In genomic region chr3:68972358-68972979, GRCh38 we compare ENCODE assay signal across 7 cellular contexts. TPM values are rescaled to one million over a fixed set of nuclear protein-coding genes. Genes with fewer than 3 reads are reported as not detected.
A peak's percentile ranks its signal among the peaks of the same experiment; 100 is the strongest.
DNase-seq lines count a peak whose midpoint lies in the region; ATAC-seq and TF ChIP-seq lines count a peak whose summit lies in the region.

No MANE protein-coding gene starts in this region.

- H2AK5ac ChIP-seq in mesendoderm (ENCODE audit: low read length), result no peak overlapping the region

- H3K4me1 Mint-ChIP-seq in GM23338, result peaks cover 12% of the 10 kb centered on the region

- no peak overlapping the region for H2BK15ac ChIP-seq in mesendoderm (replicated peaks; ENCODE audit: low read depth)

- H3K36me3 ChIP-seq in GM23338 (ENCODE audit: insufficient read depth) (0 out of 2 replicates have a peak, but pooled peaks cover 9% of the 10 kb centered on the region), mesendoderm (ENCODE audit: control insufficient read depth, insufficient read depth, low read length) (no peaks in the 10 kb centered on the region)

- H3K4me3 ChIP-seq in GM12864 (ENCODE audit: low read depth, low read length), result no peak overlapping the region
- H3K4me3 ChIP-seq in GM23338, result no peak overlapping the region
- H3K4me3 ChIP-seq in mesendoderm (ENCODE audit: low read length), result no peak overlapping the region

- peaks cover 7% of the 10 kb centered on the region for H3K36me3 Mint-ChIP-seq in GM23338 (ENCODE audit: low read depth)

- ATAC-seq in GM23338, result peak; percentile 99

- H3K4me3 Mint-ChIP-seq in GM23338, result no peak overlapping the region

- no peaks in the 10 kb centered on the region for H3K9me3 Mint-ChIP-seq in GM23338

- TF ChIP-seq CTCF in GM12864 (IDR thresholded peaks at IDR 0.05; ENCODE audit: low read depth, low read length, missing control alignments), result peak; percentile 86
- TF ChIP-seq CTCF in GM23338 (conservative IDR thresholded peaks at IDR 0.05; ENCODE audit: low read depth in 2 of 2), result peak; percentile 93 to 100

- H3F3A ChIP-seq in GM23338 (replicated peaks; ENCODE audit: low read depth), result no peaks in the 10 kb centered on the region

- H3K18ac ChIP-seq in mesendoderm (ENCODE audit: low read length), result no peak overlapping the region

- H4K20me1 ChIP-seq in GM23338 (replicated peaks; ENCODE audit: insufficient read depth), result no peaks in the 10 kb centered on the region

- no peak overlapping the region for H3K4me2 ChIP-seq in GM23338
- H3K4me2 ChIP-seq in mesendoderm (ENCODE audit: low read length), result no peak overlapping the region

- H2BK120ac ChIP-seq in mesendoderm (ENCODE audit: low read depth, low read length), result no peak overlapping the region

- no peak overlapping the region for H3K56ac ChIP-seq in mesendoderm (ENCODE audit: low read length)

- H3K27me3 Mint-ChIP-seq in GM23338 (ENCODE audit: insufficient read depth, low read depth, poor library complexity), result peaks cover 1% of the 10 kb centered on the region

- H4K8ac ChIP-seq in mesendoderm (ENCODE audit: low read depth, low read length), result no peak overlapping the region

- DNase-seq in GM12864 (ENCODE audit: low read depth), result peak; percentile 7
- DNase-seq in GM23338 (ENCODE audit: low spot score), result peak; percentile 94
- DNase-seq in NAMALWA (ENCODE audit: low spot score), result peak; percentile 61
- peak; percentile 49 for DNase-seq in UCSD-AML1 (lab: John Stamatoyannopoulos, UW; ENCODE audit: unreplicated experiment)
- peak; percentile 45 to 73 for DNase-seq in dermis microvascular lymphatic vessel endothelial cell (ENCODE audit: low read depth in 2 of 2)
- DNase-seq in mesendoderm, result peak; percentile 88
- DNase-seq in superior temporal gyrus (ENCODE audit: extremely low spot score), result peak; percentile 89

- H4K5ac ChIP-seq in mesendoderm (ENCODE audit: low read length), result no peak overlapping the region

- no peak overlapping the region for H3K4ac ChIP-seq in mesendoderm (ENCODE audit: low read depth, low read length)

- H3K27ac ChIP-seq in GM23338 (ENCODE audit: low read depth), result no peak overlapping the region
- no peak overlapping the region for H3K27ac ChIP-seq in mesendoderm (ENCODE audit: low read depth, low read length)

- no peak overlapping the region for H2AFZ ChIP-seq in GM23338

- H3K79me1 ChIP-seq in mesendoderm (ENCODE audit: low read length), result no peaks in the 10 kb centered on the region

- WGBS in mesendoderm (ENCODE audit: extremely low coverage, insufficient coverage, low lambda C conversion rate), result no CpG with 5 or more reads among the region's 11 CpGs

- no peaks in the 10 kb centered on the region for H3K79me2 ChIP-seq in GM23338 (replicated peaks; ENCODE audit: insufficient read depth)
- H3K79me2 ChIP-seq in mesendoderm (ENCODE audit: control insufficient read depth, insufficient read depth, low read length), result no peaks in the 10 kb centered on the region

- H3K23ac ChIP-seq in mesendoderm (ENCODE audit: low read length), result no peak overlapping the region

- no peak overlapping the region for H2BK5ac ChIP-seq in mesendoderm (ENCODE audit: low read length)

- H3K9ac ChIP-seq in mesendoderm (ENCODE audit: low read length), result no peak overlapping the region

- no peaks in the 10 kb centered on the region for H3K9me2 ChIP-seq in GM23338 (ENCODE audit: insufficient read depth)

- H3K4me1 ChIP-seq in GM23338 (ENCODE audit: insufficient read depth), result no peaks in the 10 kb centered on the region
- H3K4me1 ChIP-seq in mesendoderm (ENCODE audit: control insufficient read depth, low read depth, low read length), result no peaks in the 10 kb centered on the region

- no peak overlapping the region for H3K27ac Mint-ChIP-seq in GM23338

- H3K27me3 ChIP-seq in GM23338 (ENCODE audit: insufficient read depth) (no peaks in the 10 kb centered on the region), mesendoderm (ENCODE audit: insufficient read depth, low read length, poor library complexity) (no peaks in the 10 kb centered on the region)

TF ChIP-seq in GM23338, 12 proteins besides CTCF, POLR2A, EP300 and RAD21:
- TF ChIP-seq CREB1 (CRISPR knock-in tag; IDR thresholded peaks at IDR 0.05; ENCODE audit: low read depth) (no peak), ETS1 (IDR thresholded peaks at IDR 0.05) (no peak), ZNF114 (CRISPR knock-in tag; IDR thresholded peaks at IDR 0.05) (no peak), REST (IDR thresholded peaks at IDR 0.05; ENCODE audit: unreplicated experiment) (no peak), NANOG (IDR thresholded peaks at IDR 0.05; ENCODE audit: borderline replicate concordance) (no peak)
TF ChIP-seq in GM23338: peak in this region for 0.

RNA-seq across cellular contexts. Expression of gene TAFA4, which starts 40.1 kb away (rescaled TPM):
- 18.8 and 24.7 TPM in 2 replicates for total RNA-seq in GM23338 (2014; rRNA removed; shearing (Covaris generic))
- 4.3 and 5.5 TPM in 2 replicates for polyA plus RNA-seq in GM23338 (2016; fragmentation: Nextera tagmentation; extraction: Ambion mirVana)
- total RNA-seq in dermis microvascular lymphatic vessel endothelial cell, result not detected in 2 replicates
- 2.0 TPM for polyA plus RNA-seq in mesendoderm (2013, experiment 1 of 2)
- polyA plus RNA-seq in mesendoderm (2013, experiment 2 of 2), result 2.2 TPM

RNA-seq across cellular contexts. Expression of gene EOGT, which starts 41.0 kb away (rescaled TPM):
- total RNA-seq in GM23338 (2014; rRNA removed; shearing (Covaris generic)), result 26.8 and 27.2 TPM in 2 replicates
- 11.9 and 12.5 TPM in 2 replicates for polyA plus RNA-seq in GM23338 (2016; fragmentation: Nextera tagmentation; extraction: Ambion mirVana)
- total RNA-seq in dermis microvascular lymphatic vessel endothelial cell, result 38.6 and 41.3 TPM in 2 replicates
- polyA plus RNA-seq in mesendoderm (2013, experiment 1 of 2), result 87.2 TPM
- 82.9 TPM for polyA plus RNA-seq in mesendoderm (2013, experiment 2 of 2)

Comparison
In these comparisons a context has a peak if more than half of its experiments do, and no peak if none do; other contexts are left out.
1. DNase-seq: peak in every context shown above with its lines; median percentile 94 in GM23338; 89 in superior temporal gyrus; 88 in mesendoderm; 61 in NAMALWA; 59 in dermis microvascular lymphatic vessel endothelial cell; 49 in UCSD-AML1; 7 in GM12864.
2. RNA of gene TAFA4, which starts 40.1 kb away (total RNA-seq): 18.8 to 24.7 TPM in GM23338; not detected in dermis microvascular lymphatic vessel endothelial cell; every median in the first group is over 10 times any median in the second.